In genomic region chr12:93426406-93426805, GRCh38 we compare ENCODE assay signal across 12 cellular contexts. TPM values are rescaled to one million over a fixed set of nuclear protein-coding genes. Genes with fewer than 3 reads are reported as not detected.
DNase-seq lines count a peak whose midpoint lies in the region; ATAC-seq and TF ChIP-seq lines count a peak whose summit lies in the region.
"Had no signal": no experiment of that assay in that cellular context is flagged by ENCODE, and none has a peak within 500 bp of the region (broad histone marks: within the 10 kb centered on the region; RNA-seq: fewer than 3 reads in every experiment).

No MANE protein-coding gene starts in this region.

- no peaks in the 10 kb centered on the region for H3K27me3 Mint-ChIP-seq in GM23338 (ENCODE audit: insufficient read depth, low read depth, poor library complexity)
- H3K27me3 Mint-ChIP-seq in activated naive CD8-positive, alpha-beta T cell: no peaks in the 10 kb centered on the region
- no peaks in the 10 kb centered on the region for H3K27me3 Mint-ChIP-seq in nephron progenitor cell (ENCODE audit: low read depth, poor library complexity)

- peaks cover 51% of the 10 kb centered on the region for H3K4me1 ChIP-seq in GM23338 (ENCODE audit: insufficient read depth)

- H4K20me1 ChIP-seq in GM23338 (replicated peaks; ENCODE audit: insufficient read depth): peaks cover 89% of the 10 kb centered on the region

- H3K27ac ChIP-seq in GM23338 (ENCODE audit: low read depth): peak overlapping the region; percentile 69

- H3K4me3 Mint-ChIP-seq in GM23338 (no peak overlapping the region), nephron progenitor cell (no peak overlapping the region)
- peak overlapping the region; percentile 44 for H3K4me3 Mint-ChIP-seq in activated naive CD8-positive, alpha-beta T cell

- H3K36me3 Mint-ChIP-seq in GM23338 (ENCODE audit: low read depth): no peaks in the 10 kb centered on the region
- H3K36me3 Mint-ChIP-seq in activated naive CD8-positive, alpha-beta T cell: no peaks in the 10 kb centered on the region
- peaks cover 20% of the 10 kb centered on the region for H3K36me3 Mint-ChIP-seq in nephron progenitor cell (ENCODE audit: low read depth)

- no peak; the same call in 2 of the 3 replicates for ATAC-seq in GM23338
- no peak for ATAC-seq in HG02571 (IDR thresholded peaks at IDR 0.05; ENCODE audit: unreplicated experiment)
- ATAC-seq in HG03135 (IDR thresholded peaks at IDR 0.05; ENCODE audit: unreplicated experiment): no peak

- no peak for TF ChIP-seq CTCF in GM12864 (IDR thresholded peaks at IDR 0.05; ENCODE audit: low read depth, low read length, missing control alignments)
- no peak for TF ChIP-seq CTCF in GM23338 (conservative IDR thresholded peaks at IDR 0.05; ENCODE audit: low read depth in 2 of 2)
- TF ChIP-seq CTCF in nephron progenitor cell (IDR thresholded peaks at IDR 0.05): no peak

- H3K9me3 Mint-ChIP-seq in GM23338 (no peaks in the 10 kb centered on the region), nephron progenitor cell (no peaks in the 10 kb centered on the region)
- H3K9me3 Mint-ChIP-seq in activated naive CD8-positive, alpha-beta T cell (ENCODE audit: low read depth): no peaks in the 10 kb centered on the region

- peak overlapping the region; percentile 0; the same call in 1 of the 2 replicates for H3K4me3 ChIP-seq in GM12864 (ENCODE audit: low read depth, low read length)
- no peak overlapping the region for H3K4me3 ChIP-seq in GM23338

- H3K27ac Mint-ChIP-seq in GM23338: peak overlapping the region; percentile 29
- peak overlapping the region; percentile 5 for H3K27ac Mint-ChIP-seq in activated naive CD8-positive, alpha-beta T cell
- H3K27ac Mint-ChIP-seq in nephron progenitor cell: peak overlapping the region; percentile 79

- peaks cover 100% of the 10 kb centered on the region for H3K79me2 ChIP-seq in GM23338 (replicated peaks; ENCODE audit: insufficient read depth)

- no peak for DNase-seq in GM12864 (ENCODE audit: low read depth)
- no peak for DNase-seq in GM23338 (ENCODE audit: low spot score)
- no peak for DNase-seq in nephron progenitor cell
- no peak for DNase-seq in NCI-H69 (lab: John Stamatoyannopoulos, UW)
- DNase-seq: DMS53; foreskin melanocyte; HCEC 1CT; NCI-H748 treated with DMSO at 0.1 percent for 48 hours; stimulated activated CD8-positive, alpha-beta memory T cell treated with anti-CD3 and anti-CD28 coated beads, Interleukin-4, amount 100 ng/mL, for 48 hours had no signal

- no peaks in the 10 kb centered on the region for H3K36me3 ChIP-seq in GM23338 (ENCODE audit: insufficient read depth)

- H2AFZ ChIP-seq in GM23338: no peak overlapping the region

- no peaks in the 10 kb centered on the region for H3K27me3 ChIP-seq in GM23338 (ENCODE audit: insufficient read depth)

- H3K9me2 ChIP-seq in GM23338 (ENCODE audit: insufficient read depth): no peaks in the 10 kb centered on the region

- H3K4me2 ChIP-seq in GM23338: peak overlapping the region; percentile 39; the same call in 1 of the 2 replicates

- no peaks in the 10 kb centered on the region for H3F3A ChIP-seq in GM23338 (replicated peaks; ENCODE audit: low read depth)

- peaks cover 62% of the 10 kb centered on the region for H3K4me1 Mint-ChIP-seq in GM23338
- H3K4me1 Mint-ChIP-seq in activated naive CD8-positive, alpha-beta T cell (ENCODE audit: low read depth): peaks cover 84% of the 10 kb centered on the region
- peaks cover 46% of the 10 kb centered on the region for H3K4me1 Mint-ChIP-seq in nephron progenitor cell

TF ChIP-seq in GM23338, 12 proteins besides CTCF, POLR2A, EP300 and RAD21 (continues in another document):
- TF ChIP-seq NANOG (IDR thresholded peaks at IDR 0.05; ENCODE audit: borderline replicate concordance): no peak
- TF ChIP-seq REST (IDR thresholded peaks at IDR 0.05; ENCODE audit: unreplicated experiment): no peak
- no peak for TF ChIP-seq ZNF114 (CRISPR knock-in tag; IDR thresholded peaks at IDR 0.05)
- no peak for TF ChIP-seq ETS1 (IDR thresholded peaks at IDR 0.05)
- TF ChIP-seq POLR2AphosphoS5 (IDR thresholded peaks at IDR 0.05; ENCODE audit: low read depth): no peak
- TF ChIP-seq EZH2 (IDR thresholded peaks at IDR 0.05; ENCODE audit: low read depth, unreplicated experiment): no peak
- TF ChIP-seq EZH2phosphoT487 (IDR thresholded peaks at IDR 0.05; ENCODE audit: unreplicated experiment): no peak
- no peak for TF ChIP-seq STAT1 (IDR thresholded peaks at IDR 0.05; ENCODE audit: unreplicated experiment)
- TF ChIP-seq ZNF331 (CRISPR knock-in tag; IDR thresholded peaks at IDR 0.05; ENCODE audit: low read depth): no peak

RNA-seq across cellular contexts. Expression of gene UBE2N, which starts 15.3 kb away (rescaled TPM):
- total RNA-seq in GM23338 (2014; rRNA removed; shearing (Covaris generic)): 134 and 154 TPM in 2 replicates
- polyA plus RNA-seq in GM23338 (2016; fragmentation: Nextera tagmentation; extraction: Ambion mirVana): 328 and 385 TPM in 2 replicates

RNA-seq across cellular contexts. Expression of gene MRPL42, which starts 40.9 kb away (rescaled TPM):
- total RNA-seq in GM23338 (2014; rRNA removed; shearing (Covaris generic)): 195 and 202 TPM in 2 replicates
- polyA plus RNA-seq in GM23338 (2016; fragmentation: Nextera tagmentation; extraction: Ambion mirVana): 229 and 269 TPM in 2 replicates

RNA-seq across cellular contexts. Expression of gene NUDT4, which starts 48.7 kb away (rescaled TPM):
- total RNA-seq in GM23338 (2014; rRNA removed; shearing (Covaris generic)): 67.2 and 69.7 TPM in 2 replicates
- polyA plus RNA-seq in GM23338 (2016; fragmentation: Nextera tagmentation; extraction: Ambion mirVana): 29.5 and 32.3 TPM in 2 replicates

Comparison
In these comparisons a context has a peak if more than half of its experiments do, and no peak if none do; other contexts are left out.
1. H3K27ac Mint-ChIP-seq: peak in every context shown above with its lines; median percentile 79 in nephron progenitor cell; 29 in GM23338; 5 in activated naive CD8-positive, alpha-beta T cell.